ENCODE assay signal across 8 cellular contexts in genomic region chr12:111396726-111397445, GRCh38. TPM values are rescaled to one million over a fixed set of nuclear protein-coding genes. Genes with fewer than 3 reads are reported as not detected.
A peak's percentile ranks its signal among the peaks of the same experiment; 100 is the strongest.
DNase-seq lines count a peak whose midpoint lies in the region; ATAC-seq and TF ChIP-seq lines count a peak whose summit lies in the region.

No MANE protein-coding gene starts in this region.

- H4K20me1 ChIP-seq in osteoblast (ENCODE audit: insufficient read depth, low read length), result no peaks in the 10 kb centered on the region

- no peak overlapping the region for H3K4me3 ChIP-seq in LNCaP clone FGC (ENCODE audit: low read depth, low read length)
- peak overlapping the region; percentile 17; the same call in 1 of the 2 replicates for H3K4me3 ChIP-seq in SJSA1
- H3K4me3 ChIP-seq in osteoblast (ENCODE audit: insufficient read depth, low read length), result peak overlapping the region; percentile 62

- H3K27ac ChIP-seq in SJSA1 (no peak overlapping the region; the same call in 1 of the 2 replicates), foreskin keratinocyte (no peak overlapping the region), osteoblast (ENCODE audit: low read depth, low read length) (peak overlapping the region; percentile 24)

- H3K27me3 ChIP-seq in SJSA1 (replicated peaks), result no peaks in the 10 kb centered on the region
- H3K27me3 ChIP-seq in foreskin keratinocyte, result no peaks in the 10 kb centered on the region
- H3K27me3 ChIP-seq in osteoblast (ENCODE audit: insufficient read depth, low read length), result no peaks in the 10 kb centered on the region

- peak overlapping the region; percentile 80 for H2AFZ ChIP-seq in osteoblast (ENCODE audit: low read length)

- H3K4me1 ChIP-seq in SJSA1 (replicated peaks) (peaks cover 34% of the 10 kb centered on the region), foreskin keratinocyte (peaks cover 7% of the 10 kb centered on the region), osteoblast (ENCODE audit: insufficient read depth, low read length) (peaks cover 6% of the 10 kb centered on the region)

- no peaks in the 10 kb centered on the region; the same call in 1 of the 2 replicates for H3K9me3 ChIP-seq in SJSA1 (replicated peaks)
- H3K9me3 ChIP-seq in osteoblast (ENCODE audit: low read depth, low read length), result no peaks in the 10 kb centered on the region

- DNase-seq in COLO668 (lab: John Stamatoyannopoulos, UW; ENCODE audit: unreplicated experiment) (peak; percentile 86), LNCaP clone FGC (ENCODE audit: low read depth) (peak; percentile 36), SJSA1 (ENCODE audit: low read depth in 1 of 2, low spot score in 2 of 2) (peak; percentile 80 to 84), activated gamma-delta T cell treated with Interleukin-2 at 50 U/mL for 16 hours (peak; percentile 88), foreskin keratinocyte (peak; percentile 54 to 70), osteoblast (ENCODE audit: insufficient read length, low spot score, missing footprints) (peak; percentile 99), superior temporal gyrus (ENCODE audit: extremely low spot score) (peak; percentile 85)

- ATAC-seq in GM21423 (IDR thresholded peaks at IDR 0.05; ENCODE audit: unreplicated experiment) (peak; percentile 62), foreskin keratinocyte (peak; percentile 77)

- no peaks in the 10 kb centered on the region for H3K79me2 ChIP-seq in osteoblast (ENCODE audit: insufficient read depth, low read length)

- H3K36me3 ChIP-seq in SJSA1 (no peaks in the 10 kb centered on the region), osteoblast (ENCODE audit: insufficient read depth, low read length) (no peaks in the 10 kb centered on the region)

- peak overlapping the region; percentile 75 for H3K4me2 ChIP-seq in osteoblast (ENCODE audit: insufficient read depth, low read length)

- TF ChIP-seq CTCF in LNCaP clone FGC (IDR thresholded peaks at IDR 0.05; ENCODE audit: control insufficient read depth, extremely low read depth, insufficient read depth), result peak; percentile 99
- peak; percentile 99 for TF ChIP-seq CTCF in foreskin keratinocyte (conservative IDR thresholded peaks at IDR 0.05)
- peak; percentile 96 for TF ChIP-seq CTCF in osteoblast (IDR thresholded peaks at IDR 0.05; ENCODE audit: extremely low read depth, low read depth, low read length)

RNA-seq across cellular contexts. Expression of gene SH2B3, which starts 8.8 kb away (rescaled TPM):
- total RNA-seq in SJSA1 (2014; rRNA removed; shearing (Covaris generic)), result 13.0 and 20.5 TPM in 2 replicates
- total RNA-seq in foreskin keratinocyte, result 12.2 and 15.1 TPM in 2 replicates
- 5.9 and 7.7 TPM in 2 replicates for polyA plus RNA-seq in foreskin keratinocyte
- 32.4 and 51.4 TPM in 2 replicates for total RNA-seq in osteoblast

RNA-seq across cellular contexts. Expression of gene PHETA1, which starts 28.0 kb away (rescaled TPM):
- 1.8 and 8.5 TPM in 2 replicates for total RNA-seq in SJSA1 (2014; rRNA removed; shearing (Covaris generic))
- total RNA-seq in foreskin keratinocyte (5.1 and 5.4 TPM in 2 replicates), osteoblast (8.3 and 9.1 TPM in 2 replicates)
- 5.5 and 6.1 TPM in 2 replicates for polyA plus RNA-seq in foreskin keratinocyte

Comparison
In these comparisons a context has a peak if more than half of its experiments do, and no peak if none do; other contexts are left out.
1. DNase-seq: peak in every context shown above with its lines; median percentile 99 in osteoblast; 88 in activated gamma-delta T cell treated with Interleukin-2 at 50 U/mL for 16 hours; 86 in COLO668; 85 in superior temporal gyrus; 82 in SJSA1; 62 in foreskin keratinocyte; 36 in LNCaP clone FGC.